Comparison of ENCODE assay signal across 3 cellular contexts in the genomic region with DNA sequence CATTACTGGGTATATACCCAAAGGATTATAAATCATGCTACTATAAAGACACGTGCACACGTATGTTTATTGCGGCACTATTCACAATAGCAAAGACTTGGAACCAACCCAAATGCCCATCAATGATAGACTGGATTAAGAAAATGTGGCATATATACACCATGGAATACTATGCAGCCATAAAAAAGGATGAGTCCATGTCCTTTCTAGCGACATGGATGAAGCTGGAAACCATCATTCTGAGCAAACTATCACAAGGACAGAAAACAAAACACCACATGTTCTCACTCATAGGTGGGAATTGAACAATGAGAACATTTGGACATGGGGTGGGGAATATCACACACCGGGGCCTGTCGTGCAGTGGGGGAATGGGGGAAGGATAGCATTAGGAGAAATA. TPM values are rescaled to one million over a fixed set of nuclear protein-coding genes. Genes with fewer than 3 reads are reported as not detected.
DNase-seq lines count a peak whose midpoint lies in the region; ATAC-seq, FAIRE-seq and TF ChIP-seq lines count a peak whose summit lies in the region.
"Not testable (repeated sequence)": the region's sequence is repeated elsewhere in the genome, so short reads cannot be mapped to it uniquely, and the experiment has no call there.

No MANE protein-coding gene starts in this region.

- not testable (repeated sequence) for H3K36me3 ChIP-seq in HEK293 (ENCODE audit: control insufficient read depth in 2 of 2, insufficient read depth in 1 of 2, low read length in 2 of 2); K562 (ENCODE audit: control insufficient read depth, insufficient read depth, low read length)

- H3K4me1 ChIP-seq in HEK293 (ENCODE audit: control insufficient read depth, insufficient read depth, low read length); K562 (replicated peaks in 1 of 2; ENCODE audit: control insufficient read depth in 2 of 2, insufficient read depth in 2 of 2, low read length in 2 of 2): not testable (repeated sequence)

- not testable (repeated sequence) for H4K20me1 ChIP-seq in K562 (replicated peaks; ENCODE audit: control insufficient read depth, insufficient read depth, low read length)

- H3K27ac Mint-ChIP-seq in activated CD4-positive, alpha-beta T cell treated with anti-CD3 and anti-CD28 coated beads, Interleukin-2, amount 10 ng/mL, durations not matched to agents 24 days and 14 days = peak overlapping the region; percentile 42

- H3K27ac ChIP-seq in HEK293 (ENCODE audit: extremely low read depth, low read depth, low read length); K562 (ENCODE audit: extremely low read depth, low read depth, low read length): not testable (repeated sequence)

- H3K4me1 Mint-ChIP-seq in activated CD4-positive, alpha-beta T cell treated with anti-CD3 and anti-CD28 coated beads, Interleukin-2, amount 10 ng/mL, durations not matched to agents 24 days and 14 days = not testable (repeated sequence)

- H3K36me3 Mint-ChIP-seq in activated CD4-positive, alpha-beta T cell treated with anti-CD3 and anti-CD28 coated beads, Interleukin-2, amount 10 ng/mL, durations not matched to agents 24 days and 14 days (ENCODE audit: low read depth) = not testable (repeated sequence)

- H3K27me3 ChIP-seq in K562 (ENCODE audit: control insufficient read depth in 2 of 2, insufficient read depth in 2 of 2, low read length in 2 of 2) = not testable (repeated sequence)

- CTCF ChIA-PET in HEK293 (lab: Yijun Ruan, JAX); K562 (lab: Yijun Ruan, JAX; ENCODE audit: low intra/inter-chr PET ratio): not testable (repeated sequence)

- 65% methylated on average over 3 of the region's 6 CpGs for WGBS in K562 (ENCODE audit: insufficient coverage, low coverage, missing lambda C conversion rate)

- intact Hi-C loops in activated CD4-positive, alpha-beta T cell treated with anti-CD3 and anti-CD28 coated beads, Interleukin-2, amount 10 ng/mL, durations not matched to agents 24 days and 14 days (cut with micrococcal nuclease) = not testable (repeated sequence)
- intact Hi-C loops in K562 (cut with micrococcal nuclease) = loop anchor here (10.0 kb wide), 1 partner anchor 465 kb away; the partner anchor contains the start of gene AKAP9

- not testable (repeated sequence) for H3K9me3 Mint-ChIP-seq in activated CD4-positive, alpha-beta T cell treated with anti-CD3 and anti-CD28 coated beads, Interleukin-2, amount 10 ng/mL, durations not matched to agents 24 days and 14 days

- H2AFZ ChIP-seq in K562 (ENCODE audit: low read depth, low read length) = not testable (repeated sequence)

- POLR2A ChIA-PET in HEK293 (lab: Yijun Ruan, JAX) = interaction anchor here (0.8 kb wide), 1 partner anchor 14 kb away, joined by 3 read pairs; no protein-coding TSS in a partner anchor
- POLR2A ChIA-PET in K562 (lab: Yijun Ruan, JAX) = not testable (repeated sequence)

- H3K9me3 ChIP-seq in HEK293 (ENCODE audit: control insufficient read depth, insufficient read depth, low read depth, low read length); K562 (replicated peaks; ENCODE audit: control insufficient read depth, insufficient read depth, low read depth, low read length): not testable (repeated sequence)

- not testable (repeated sequence) for DNase-seq in activated CD4-positive, alpha-beta T cell treated with anti-CD3 and anti-CD28 coated beads, Interleukin-2, amount 10 ng/mL, durations not matched to agents 24 days and 14 days; K562 (ENCODE audit: extremely low read depth in 1 of 4, low spot score in 3 of 4)

- TF ChIP-seq POLR2A in K562 (conservative IDR thresholded peaks at IDR 0.05) = not testable (repeated sequence)

- not testable (repeated sequence) for H3K4me3 ChIP-seq in HEK293 (ENCODE audit: low read depth, low read length); K562

- not testable (repeated sequence) for FAIRE-seq in K562 (lab: Jason Lieb, UNC)

- not testable (repeated sequence) for TF ChIP-seq CTCF in HEK293 (tag by site-specific recombination; IDR thresholded peaks at IDR 0.05); K562 (IDR thresholded peaks at IDR 0.05 in 2 of 3, conservative IDR thresholded peaks at IDR 0.05 in 1 of 3; ENCODE audit: insufficient read depth in 2 of 3, low read depth in 1 of 3, low read length in 3 of 3)

- TF ChIP-seq EP300 in K562 (IDR thresholded peaks at IDR 0.05; ENCODE audit: low read length) = not testable (repeated sequence)

- ATAC-seq in K562 = not testable (repeated sequence)

- not testable (repeated sequence) for H3K79me2 ChIP-seq in K562 (ENCODE audit: control insufficient read depth, insufficient read depth, low read length)

- BruUV-seq in K562 (replicated peaks; lab: Mats Ljungman, UMichigan) = not testable (repeated sequence)

- not testable (repeated sequence) for H3K9me1 ChIP-seq in K562 (ENCODE audit: control insufficient read depth, insufficient read depth, low read length)

- not testable (repeated sequence) for TF ChIP-seq RAD21 in K562 (CRISPR knock-in tag; conservative IDR thresholded peaks at IDR 0.05 in 1 of 2, IDR thresholded peaks at IDR 0.05 in 1 of 2)

- H3K27me3 Mint-ChIP-seq in activated CD4-positive, alpha-beta T cell treated with anti-CD3 and anti-CD28 coated beads, Interleukin-2, amount 10 ng/mL, durations not matched to agents 24 days and 14 days = not testable (repeated sequence)

- H3K4me2 ChIP-seq in K562 (ENCODE audit: insufficient read depth, low read length) = not testable (repeated sequence)

- not testable (repeated sequence) for H3K4me3 Mint-ChIP-seq in activated CD4-positive, alpha-beta T cell treated with anti-CD3 and anti-CD28 coated beads, Interleukin-2, amount 10 ng/mL, durations not matched to agents 24 days and 14 days

- H3K9ac ChIP-seq in K562 (ENCODE audit: insufficient read depth in 1 of 2, low read depth in 2 of 2, low read length in 2 of 2) = not testable (repeated sequence)

- in situ Hi-C loops in K562 (cut with MboI) = not testable (repeated sequence)

TF ChIP-seq in HEK293, 187 proteins besides CTCF, POLR2A, EP300 and RAD21:
- TF ChIP-seq ZNF146 (tag by site-specific recombination; IDR thresholded peaks at IDR 0.05) = peak; percentile 88

TF ChIP-seq in K562, 482 proteins besides CTCF, POLR2A, EP300 and RAD21:
- TF ChIP-seq BCOR (IDR thresholded peaks at IDR 0.05) (peak; percentile 36; the same call in 1 of the 2 replicates), ZNF146 (CRISPR knock-in tag; IDR thresholded peaks at IDR 0.05; ENCODE audit: unreplicated experiment) (peak; percentile 78)
TF ChIP-seq in K562: peak in this region for 2; not testable (repeated sequence) for 480.

RNA-seq across cellular contexts. Expression of gene GATAD1, which starts 37.1 kb away (rescaled TPM):
- total RNA-seq in activated CD4-positive, alpha-beta T cell treated with anti-CD3 and anti-CD28 coated beads, Interleukin-2, amount 10 ng/mL, durations not matched to agents 24 days and 14 days = 21.4 and 22.1 TPM in 2 replicates
- 74.9 and 145 TPM in 2 replicates for total RNA-seq in K562 (2011; cell fraction: chromatin; rRNA removed; ENCODE audit: low replicate concordance)
- 54.0 and 59.3 TPM in 2 replicates for total RNA-seq in K562 (2011; cell fraction: nucleolus; rRNA removed)
- 82.3 and 137 TPM in 2 replicates for total RNA-seq in K562 (2011; cell fraction: nucleoplasm; rRNA removed)
- total RNA-seq in K562 (2014; rRNA removed) = 24.6 and 34.7 TPM in 2 replicates
- 34.3 and 37.4 TPM in 2 replicates for total RNA-seq in K562 (2014; rRNA removed; fragmentation: Illumina TruSeq; extraction: Trizol)
- 34.6 and 37.1 TPM in 2 replicates for total RNA-seq in K562 (2015; rRNA removed; fragmentation: Illumina TruSeq; extraction: Trizol)
- total RNA-seq in K562 (2021) = 25.0 and 27.5 TPM in 2 replicates
- polyA plus RNA-seq in K562 (2011; rRNA removed) = 54.9 and 67.7 TPM in 2 replicates
- 21.4 and 35.1 TPM in 2 replicates for polyA plus RNA-seq in K562 (2011; cell fraction: cytosol; rRNA removed)
- 47.7 TPM in 2 replicates for polyA plus RNA-seq in K562 (2011; cell fraction: nucleus; rRNA removed)
- polyA plus RNA-seq in K562 (2012) = 19.0 and 41.6 TPM in 2 replicates
- 34.1 and 40.8 TPM in 2 replicates for polyA plus RNA-seq in K562 (2014; fragmentation: Illumina TruSeq; extraction: Trizol)
- polyA plus RNA-seq in K562 (2014; fragmentation: Nextera tagmentation; extraction: Ambion mirVana) = 1 to 10 TPM; 9.3 to 9.4 TPM
- 37.2 and 39.2 TPM in 2 replicates for polyA plus RNA-seq in K562 (2014; rRNA removed)
- polyA minus RNA-seq in K562 (2011; rRNA and poly(A)+ RNA removed) = 44.5 and 46.3 TPM in 2 replicates
- 13.2 and 19.8 TPM in 2 replicates for polyA minus RNA-seq in K562 (2011; cell fraction: cytosol; rRNA and poly(A)+ RNA removed)
- polyA minus RNA-seq in K562 (2011; cell fraction: nucleus; rRNA and poly(A)+ RNA removed) = 59.0 and 88.5 TPM in 2 replicates
